ENCODE assay signal across 10 cellular contexts in the genomic region with DNA sequence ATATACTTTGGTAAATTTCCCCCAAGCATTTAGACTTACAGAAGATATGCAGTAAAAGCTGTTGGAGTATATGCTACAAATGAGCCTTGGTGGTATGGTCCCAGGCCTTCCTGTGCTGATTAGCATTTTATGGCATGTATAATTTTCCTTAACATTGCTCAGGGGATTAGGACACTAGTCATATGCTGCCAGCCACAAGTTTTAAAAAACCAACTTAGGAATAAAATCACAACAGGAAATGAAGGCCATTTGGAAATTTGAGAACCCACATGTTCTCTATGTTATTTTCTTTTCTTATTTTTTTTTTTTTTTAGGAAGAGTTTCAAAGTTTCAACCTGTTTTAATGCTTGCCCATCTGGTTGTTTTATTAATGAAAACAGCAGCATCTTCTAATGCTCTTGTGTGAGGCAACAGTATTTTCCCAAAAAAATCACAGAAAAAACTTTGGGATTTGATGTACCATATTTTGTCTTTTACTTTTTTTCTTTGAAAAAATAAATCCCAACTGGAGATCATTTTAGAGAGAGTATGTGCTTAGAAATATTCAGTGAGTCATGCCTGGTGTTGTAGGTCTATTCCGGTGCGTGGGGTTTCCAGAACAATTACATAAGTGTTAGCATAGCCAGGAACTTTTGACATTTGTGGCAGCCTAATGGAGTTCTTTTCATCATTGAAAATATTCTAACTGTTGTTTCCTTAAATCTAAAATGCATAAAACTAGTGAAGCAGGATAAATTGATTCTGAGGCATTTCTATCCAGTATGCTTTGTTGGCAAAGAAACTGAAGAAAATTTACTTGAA. TPM values are rescaled to one million over a fixed set of nuclear protein-coding genes. Genes with fewer than 3 reads are reported as not detected.
A peak's percentile ranks its signal among the peaks of the same experiment; 100 is the strongest.
DNase-seq lines count a peak whose midpoint lies in the region; ATAC-seq and TF ChIP-seq lines count a peak whose summit lies in the region.
"Had no signal": no experiment of that assay in that cellular context is flagged by ENCODE, and none has a peak within 500 bp of the region (broad histone marks: within the 10 kb centered on the region; RNA-seq: fewer than 3 reads in every experiment).

No MANE protein-coding gene starts in this region.

- peaks cover 34 to 49% of the 10 kb centered on the region in 2 donors for H3K4me1 ChIP-seq in duodenal mucosa (ENCODE audit: control insufficient read depth in 1 of 2, insufficient read depth in 2 of 2, low read length in 2 of 2)
- peaks cover 6 to 40% (median 19%) of the 10 kb centered on the region in 4 donors for H3K4me1 ChIP-seq in liver (ENCODE audit: control insufficient read depth in 4 of 4, insufficient read depth in 4 of 4, low read length in 3 of 4)
- peaks cover 0 to 6% of the 10 kb centered on the region in 2 donors for H3K4me1 ChIP-seq in aorta (ENCODE audit: control insufficient read depth in 1 of 2, insufficient read depth in 2 of 2, low read length in 2 of 2)

- peak; percentile 77 for ATAC-seq in aorta (ENCODE audit: low FRiP score)
- ATAC-seq in GM21515 (IDR thresholded peaks at IDR 0.05; ENCODE audit: unreplicated experiment): no peak

- peak overlapping the region; percentile 2 for H3K27ac ChIP-seq in duodenal mucosa (ENCODE audit: low read depth, low read length)
- H3K27ac ChIP-seq in liver (ENCODE audit: low read depth in 1 of 2, low read length in 2 of 2): peak overlapping the region; percentile 86 to 95
- H3K27ac ChIP-seq in aorta (ENCODE audit: low read depth in 1 of 2, low read length in 2 of 2): peak overlapping the region; percentile 24 to 81

- intact Hi-C loops in aorta (cut with DNase I): no loop called here

- WGBS in liver: 28% methylated on average over 2 of the region's 2 CpGs
- WGBS in aorta, 2 donors: 0 to 3% methylated on average over 2 of the region's 2 CpGs

- no peaks in the 10 kb centered on the region for H3K9me3 ChIP-seq in duodenal mucosa (ENCODE audit: control insufficient read depth in 1 of 2, low read length in 2 of 2)
- no peaks in the 10 kb centered on the region for H3K9me3 ChIP-seq in liver (ENCODE audit: control insufficient read depth in 4 of 4, low read length in 3 of 4)
- no peaks in the 10 kb centered on the region for H3K9me3 ChIP-seq in aorta (ENCODE audit: control insufficient read depth, low read length)

- H3K9ac ChIP-seq in duodenal mucosa (ENCODE audit: low read depth in 1 of 2, low read length in 2 of 2): no peak overlapping the region
- H3K9ac ChIP-seq in liver (ENCODE audit: low read depth in 1 of 2, low read length in 2 of 2): peak overlapping the region; percentile 60 to 63

- H3K27me3 ChIP-seq in duodenal mucosa (ENCODE audit: control insufficient read depth in 1 of 2, insufficient read depth in 2 of 2, low read length in 2 of 2) (no peaks in the 10 kb centered on the region), liver (ENCODE audit: control insufficient read depth in 4 of 4, insufficient read depth in 4 of 4, low read length in 3 of 4) (no peaks in the 10 kb centered on the region), aorta (ENCODE audit: control insufficient read depth in 1 of 2, insufficient read depth in 2 of 2, low read length in 1 of 2) (no peaks in the 10 kb centered on the region)

- peak in 1 of 2 donors; percentile 22 for TF ChIP-seq RAD21 in liver (IDR thresholded peaks at IDR 0.05)

- H3K4me3 ChIP-seq in duodenal mucosa (ENCODE audit: low read depth in 1 of 2, low read length in 2 of 2) (no peak overlapping the region), liver (ENCODE audit: low read depth in 1 of 3, low read length in 3 of 3) (peak overlapping the region in 1 of 3 donors; percentile 45), aorta (ENCODE audit: low read length in 2 of 2) (no peak overlapping the region)

- DNase-seq in NCI-H2196 (lab: John Stamatoyannopoulos, UW; ENCODE audit: unreplicated experiment): peak; percentile 28
- no peak for DNase-seq in NCI-H2196 treated with DMSO at 0.1 percent for 48 hours (lab: John Stamatoyannopoulos, UW; ENCODE audit: unreplicated experiment)
- DNase-seq in aorta: no peak
- no peak for DNase-seq in NOMO-1 treated with DMSO at 0.1 percent for 48 hours (lab: John Stamatoyannopoulos, UW; ENCODE audit: unreplicated experiment)
- no peak for DNase-seq in HuH-7.5 (ENCODE audit: low spot score)
- DNase-seq: central memory CD4-positive, alpha-beta T cell; Karpas-422 had no signal

- H3K36me3 ChIP-seq in duodenal mucosa (ENCODE audit: control insufficient read depth in 1 of 2, insufficient read depth in 2 of 2, low read length in 2 of 2): no peaks in the 10 kb centered on the region
- H3K36me3 ChIP-seq in liver (ENCODE audit: control insufficient read depth in 4 of 4, insufficient read depth in 3 of 4, low read depth in 1 of 4, low read length in 3 of 4): peaks cover 0 to 2% (median 0%) of the 10 kb centered on the region in 4 donors
- H3K36me3 ChIP-seq in aorta (ENCODE audit: control insufficient read depth in 1 of 2, insufficient read depth in 2 of 2, low read length in 1 of 2): no peaks in the 10 kb centered on the region

- no peak for TF ChIP-seq CTCF in liver (IDR thresholded peaks at IDR 0.05; ENCODE audit: low read depth, low read length, missing input control)

TF ChIP-seq in liver, 16 proteins besides CTCF, POLR2A, EP300 and RAD21:
- TF ChIP-seq HNF4A (conservative IDR thresholded peaks at IDR 0.05) (peak; percentile 34 to 41), NR2F2 (IDR thresholded peaks at IDR 0.05) (no peak), YY1 (IDR thresholded peaks at IDR 0.05) (peak; percentile 65), FOXA2 (IDR thresholded peaks at IDR 0.05) (no peak), SP1 (IDR thresholded peaks at IDR 0.05) (peak; percentile 14), GABPA (IDR thresholded peaks at IDR 0.05 in 1 of 2, conservative IDR thresholded peaks at IDR 0.05 in 1 of 2) (no peak), JUND (IDR thresholded peaks at IDR 0.05) (peak; percentile 57 to 94), TAF1 (conservative IDR thresholded peaks at IDR 0.05) (no peak), FOXA1 (IDR thresholded peaks at IDR 0.05) (no peak), RXRA (IDR thresholded peaks at IDR 0.05) (peak in 1 of 2 donors; percentile 49), HNF4G (IDR thresholded peaks at IDR 0.05) (no peak), EGR1 (IDR thresholded peaks at IDR 0.05; ENCODE audit: low read depth in 2 of 2) (no peak)
- TF ChIP-seq, protein P1, sequence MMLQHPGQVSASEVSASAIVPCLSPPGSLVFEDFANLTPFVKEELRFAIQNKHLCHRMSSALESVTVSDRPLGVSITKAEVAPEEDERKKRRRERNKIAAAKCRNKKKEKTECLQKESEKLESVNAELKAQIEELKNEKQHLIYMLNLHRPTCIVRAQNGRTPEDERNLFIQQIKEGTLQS (IDR thresholded peaks at IDR 0.05): peak; percentile 33
- TF ChIP-seq, protein P2, sequence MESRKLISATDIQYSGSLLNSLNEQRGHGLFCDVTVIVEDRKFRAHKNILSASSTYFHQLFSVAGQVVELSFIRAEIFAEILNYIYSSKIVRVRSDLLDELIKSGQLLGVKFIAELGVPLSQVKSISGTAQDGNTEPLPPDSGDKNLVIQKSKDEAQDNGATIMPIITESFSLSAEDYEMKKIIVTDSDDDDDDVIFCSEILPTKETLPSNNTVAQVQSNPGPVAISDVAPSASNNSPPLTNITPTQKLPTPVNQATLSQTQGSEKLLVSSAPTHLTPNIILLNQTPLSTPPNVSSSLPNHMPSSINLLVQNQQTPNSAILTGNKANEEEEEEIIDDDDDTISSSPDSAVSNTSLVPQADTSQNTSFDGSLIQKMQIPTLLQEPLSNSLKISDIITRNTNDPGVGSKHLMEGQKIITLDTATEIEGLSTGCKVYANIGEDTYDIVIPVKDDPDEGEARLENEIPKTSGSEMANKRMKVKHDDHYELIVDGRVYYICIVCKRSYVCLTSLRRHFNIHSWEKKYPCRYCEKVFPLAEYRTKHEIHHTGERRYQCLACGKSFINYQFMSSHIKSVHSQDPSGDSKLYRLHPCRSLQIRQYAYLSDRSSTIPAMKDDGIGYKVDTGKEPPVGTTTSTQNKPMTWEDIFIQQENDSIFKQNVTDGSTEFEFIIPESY (IDR thresholded peaks at IDR 0.05): no peak
- TF ChIP-seq, protein P3, sequence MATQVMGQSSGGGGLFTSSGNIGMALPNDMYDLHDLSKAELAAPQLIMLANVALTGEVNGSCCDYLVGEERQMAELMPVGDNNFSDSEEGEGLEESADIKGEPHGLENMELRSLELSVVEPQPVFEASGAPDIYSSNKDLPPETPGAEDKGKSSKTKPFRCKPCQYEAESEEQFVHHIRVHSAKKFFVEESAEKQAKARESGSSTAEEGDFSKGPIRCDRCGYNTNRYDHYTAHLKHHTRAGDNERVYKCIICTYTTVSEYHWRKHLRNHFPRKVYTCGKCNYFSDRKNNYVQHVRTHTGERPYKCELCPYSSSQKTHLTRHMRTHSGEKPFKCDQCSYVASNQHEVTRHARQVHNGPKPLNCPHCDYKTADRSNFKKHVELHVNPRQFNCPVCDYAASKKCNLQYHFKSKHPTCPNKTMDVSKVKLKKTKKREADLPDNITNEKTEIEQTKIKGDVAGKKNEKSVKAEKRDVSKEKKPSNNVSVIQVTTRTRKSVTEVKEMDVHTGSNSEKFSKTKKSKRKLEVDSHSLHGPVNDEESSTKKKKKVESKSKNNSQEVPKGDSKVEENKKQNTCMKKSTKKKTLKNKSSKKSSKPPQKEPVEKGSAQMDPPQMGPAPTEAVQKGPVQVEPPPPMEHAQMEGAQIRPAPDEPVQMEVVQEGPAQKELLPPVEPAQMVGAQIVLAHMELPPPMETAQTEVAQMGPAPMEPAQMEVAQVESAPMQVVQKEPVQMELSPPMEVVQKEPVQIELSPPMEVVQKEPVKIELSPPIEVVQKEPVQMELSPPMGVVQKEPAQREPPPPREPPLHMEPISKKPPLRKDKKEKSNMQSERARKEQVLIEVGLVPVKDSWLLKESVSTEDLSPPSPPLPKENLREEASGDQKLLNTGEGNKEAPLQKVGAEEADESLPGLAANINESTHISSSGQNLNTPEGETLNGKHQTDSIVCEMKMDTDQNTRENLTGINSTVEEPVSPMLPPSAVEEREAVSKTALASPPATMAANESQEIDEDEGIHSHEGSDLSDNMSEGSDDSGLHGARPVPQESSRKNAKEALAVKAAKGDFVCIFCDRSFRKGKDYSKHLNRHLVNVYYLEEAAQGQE (IDR thresholded peaks at IDR 0.05): no peak
- TF ChIP-seq, protein P4, sequence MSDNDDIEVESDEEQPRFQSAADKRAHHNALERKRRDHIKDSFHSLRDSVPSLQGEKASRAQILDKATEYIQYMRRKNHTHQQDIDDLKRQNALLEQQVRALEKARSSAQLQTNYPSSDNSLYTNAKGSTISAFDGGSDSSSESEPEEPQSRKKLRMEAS (IDR thresholded peaks at IDR 0.05): peak; percentile 19

RNA-seq across cellular contexts. Expression of a gene that starts 21.7 kb away (rescaled TPM):
- total RNA-seq in liver (10 to 100 TPM; 34.4 to 36.3 TPM), aorta (10 to 100 TPM; 94.6 to 96.8 TPM)
- polyA plus RNA-seq in liver (10 to 100 TPM; 24.1 to 37.0 TPM), aorta (10 to 100 TPM; 19.8 to 33.4 TPM)

Comparison
In these comparisons a context has a peak if more than half of its experiments do, and no peak if none do; other contexts are left out.
1. H3K27ac ChIP-seq: peak in every context shown above with its lines; median percentile 90 in liver; 52 in aorta; 2 in duodenal mucosa.
2. H3K9ac ChIP-seq: peak in liver (2 of 2); none in duodenal mucosa (0 of 2).